In genomic region chr1:16901366-16901765, GRCh38 we compare ENCODE assay signal across 3 cellular contexts. TPM values are rescaled to one million over a fixed set of nuclear protein-coding genes. Genes with fewer than 3 reads are reported as not detected.
"Had no signal": no experiment of that assay in that cellular context is flagged by ENCODE, and none has a peak within 500 bp of the region (broad histone marks: within the 10 kb centered on the region; RNA-seq: fewer than 3 reads in every experiment).

No MANE protein-coding gene starts in this region.

RNA-seq across cellular contexts. Expression of gene RNU1-2, which starts 5.6 kb away (rescaled TPM):
- polyA plus RNA-seq: fibroblast of lung, sigmoid colon, thymus had no signal
